ENCODE assay signal across 29 cellular contexts in genomic region chr22:41793871-41794270, GRCh38.
"Had no signal": no experiment of that assay in that cellular context is flagged by ENCODE, and none has a peak within 500 bp of the region (broad histone marks: within the 10 kb centered on the region; RNA-seq: fewer than 3 reads in every experiment).

No MANE protein-coding gene starts in this region.

- H3K4me3 Mint-ChIP-seq: immature natural killer cell; naive thymus-derived CD4-positive, alpha-beta T cell; natural killer cell treated with Interleukin-12 subunit alpha and Interleukin-12 subunit beta and Interleukin-15 and Interleukin-18, amount 100 ng/mL, for 72 hours; stimulated activated naive CD8-positive, alpha-beta T cell treated with anti-CD3 and anti-CD28 coated beads, Interleukin-15, Interleukin-2, amounts not matched to agents 100 ng/mL and 50 ng/mL, for 24 hours had no signal

- ATAC-seq: left colon; mucosa of descending colon; naive thymus-derived CD4-positive, alpha-beta T cell; natural killer cell treated with Interleukin-12 subunit alpha and Interleukin-12 subunit beta and Interleukin-15 and Interleukin-18, amount 100 ng/mL, for 72 hours; sciatic nerve; upper lobe of right lung had no signal

- H3K4me1 ChIP-seq: left ventricle myocardium inferior, right atrium auricular region, suprapubic skin, tibial artery, upper lobe of right lung, uterus had no signal

- H3K27me3 ChIP-seq: ovary, right atrium auricular region, suprapubic skin, upper lobe of right lung, uterus had no signal

- H3K4me3 ChIP-seq: left ventricle myocardium inferior, lung, mucosa of descending colon, ovary, right atrium auricular region, skin epidermis, suprapubic skin, thoracic aorta, tibial artery, upper lobe of right lung, uterus had no signal

- FAIRE-seq: islet of Langerhans, kidney had no signal

- H3K27ac Mint-ChIP-seq: natural killer cell treated with Interleukin-12 subunit alpha and Interleukin-12 subunit beta and Interleukin-15 and Interleukin-18, amount 100 ng/mL, for 72 hours; progenitor cell of endocrine pancreas; stimulated activated naive CD8-positive, alpha-beta T cell treated with anti-CD3 and anti-CD28 coated beads, Interleukin-15, Interleukin-2, amounts not matched to agents 100 ng/mL and 50 ng/mL, for 24 hours had no signal

- H3K9me3 ChIP-seq: left ventricle myocardium inferior, mucosa of descending colon, ovary, right atrium auricular region, suprapubic skin, thoracic aorta, tibial artery, upper lobe of right lung, uterus had no signal

- DNase-seq: hypothalamus; immature natural killer cell; kidney; left colon; left ventricle myocardium inferior; mesendoderm; midbrain; mucosa of descending colon; naive thymus-derived CD4-positive, alpha-beta T cell; ovary; stimulated activated CD4-positive, alpha-beta T cell treated with anti-CD3 and anti-CD28 coated beads, Interleukin-12 subunit alpha, Interleukin-12 subunit beta, amount 100 ng/mL, for 4 hours; stimulated activated CD4-positive, alpha-beta T cell treated with anti-CD3 and anti-CD28 coated beads, Interleukin-15, amount 100 ng/mL, for 24 hours; stimulated activated CD4-positive, alpha-beta T cell treated with anti-CD3 and anti-CD28 coated beads, Interleukin-2, amount 100 ng/mL, for 24 hours; stimulated activated CD4-positive, alpha-beta T cell treated with anti-CD3 and anti-CD28 coated beads, Interleukin-4, amount 100 ng/mL, for 1 hour; stimulated activated naive CD4-positive, alpha-beta T cell; tibial artery; trophoblast cell; upper lobe of right lung; uterus had no signal

- H3K27me3 Mint-ChIP-seq: naive thymus-derived CD4-positive, alpha-beta T cell; natural killer cell treated with Interleukin-12 subunit alpha and Interleukin-12 subunit beta and Interleukin-15 and Interleukin-18, amount 100 ng/mL, for 72 hours; progenitor cell of endocrine pancreas; stimulated activated naive CD8-positive, alpha-beta T cell treated with anti-CD3 and anti-CD28 coated beads, Interleukin-15, Interleukin-2, amounts not matched to agents 100 ng/mL and 50 ng/mL, for 24 hours had no signal

- H3K27ac ChIP-seq: left ventricle myocardium inferior, ovary, right atrium auricular region, skin epidermis, suprapubic skin, thoracic aorta, tibial artery, upper lobe of right lung, uterus had no signal

- H3K36me3 ChIP-seq: left ventricle myocardium inferior, ovary, right atrium auricular region, suprapubic skin, thoracic aorta, tibial artery, upper lobe of right lung, uterus had no signal

- H3K9me3 Mint-ChIP-seq: immature natural killer cell; naive thymus-derived CD4-positive, alpha-beta T cell; natural killer cell treated with Interleukin-12 subunit alpha and Interleukin-12 subunit beta and Interleukin-15 and Interleukin-18, amount 100 ng/mL, for 72 hours; stimulated activated naive CD8-positive, alpha-beta T cell treated with anti-CD3 and anti-CD28 coated beads, Interleukin-15, Interleukin-2, amounts not matched to agents 100 ng/mL and 50 ng/mL, for 24 hours had no signal
